Comparison of ENCODE assay signal across 32 cellular contexts in the genomic region with DNA sequence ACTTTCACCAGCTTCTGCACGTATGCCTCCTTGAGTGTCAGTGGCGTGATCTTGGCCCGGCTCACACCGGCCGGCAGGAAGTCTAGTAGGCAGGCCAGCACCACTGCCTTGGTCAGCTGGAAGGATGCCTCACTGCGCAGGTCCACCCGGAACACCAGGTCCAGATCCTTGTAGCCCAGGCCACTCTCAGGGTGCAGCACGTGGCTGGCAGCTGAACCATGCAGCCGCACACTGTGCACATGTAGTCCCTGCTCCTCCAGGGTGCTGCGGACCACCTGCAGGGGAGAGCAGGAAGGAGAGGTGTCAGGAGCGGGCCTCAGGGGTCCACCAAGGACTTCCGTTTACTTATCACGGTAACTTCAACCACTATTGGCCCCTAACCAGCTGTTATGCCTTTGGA. TPM values are rescaled to one million over a fixed set of nuclear protein-coding genes. Genes with fewer than 3 reads are reported as not detected.
DNase-seq lines count a peak whose midpoint lies in the region; ATAC-seq and TF ChIP-seq lines count a peak whose summit lies in the region.
"Had no signal": no experiment of that assay in that cellular context is flagged by ENCODE, and none has a peak within 500 bp of the region (broad histone marks: within the 10 kb centered on the region; RNA-seq: fewer than 3 reads in every experiment).

No MANE protein-coding gene starts in this region.

- H3K4me2 ChIP-seq in BLaER1 treated with 17β-estradiol and CSF1 and Interleukin-3, amounts not matched to agents 10 nM and 100 nM = peak overlapping the region in 10 of 11 experiments; percentile 13 to 93 (median 90); a peak in 17 of 22 replicates
- no peak overlapping the region for H3K4me2 ChIP-seq in neural progenitor cell
- H3K4me2 ChIP-seq: A549 had no signal

- H3K27ac ChIP-seq in BLaER1 treated with 17β-estradiol and CSF1 and Interleukin-3, amounts not matched to agents 10 nM and 100 nM = peak overlapping the region in 2 of 11 experiments; percentile 29 to 43; a peak in 1 of 22 replicates
- H3K27ac ChIP-seq in gastroesophageal sphincter = peak overlapping the region in 3 of 4 donors; percentile 82 to 93 (median 93)
- H3K27ac ChIP-seq in neural progenitor cell = no peak overlapping the region
- H3K27ac ChIP-seq: right lobe of liver, VCaP had no signal

- no peak for ATAC-seq in gastroesophageal sphincter
- ATAC-seq: activated CD8-positive, alpha-beta memory T cell treated with anti-CD3 and anti-CD28 coated beads, Interleukin-2, amount 10 ng/mL, durations not matched to agents 7 days and 5 days; activated T-cell treated with anti-CD3 and anti-CD28 coated beads, Interleukin-2, amount 50 U/mL, for 72 hours; effector memory CD8-positive, alpha-beta T cell; left colon; right lobe of liver; Right ventricle myocardium inferior; stimulated activated naive CD8-positive, alpha-beta T cell treated with anti-CD3 and anti-CD28 coated beads, Interleukin-15, amount 100 ng/mL, for 72 hours had no signal

- H3K27ac Mint-ChIP-seq in neural progenitor cell = no peak overlapping the region
- H3K27ac Mint-ChIP-seq in CD14-positive monocyte = no peak overlapping the region
- H3K27ac Mint-ChIP-seq: activated CD4-positive, alpha-beta T cell treated with anti-CD3 and anti-CD28 coated beads, Interleukin-2, amount 10 ng/mL, durations not matched to agents 24 days and 14 days; activated CD8-positive, alpha-beta memory T cell treated with anti-CD3 and anti-CD28 coated beads, Interleukin-2, amount 10 ng/mL, durations not matched to agents 7 days and 5 days; activated naive CD4-positive, alpha-beta T cell treated with anti-CD3 and anti-CD28 coated beads, Interleukin-2, amount 10 ng/mL, durations not matched to agents 7 days and 5 days; activated T-cell treated with anti-CD3 and anti-CD28 coated beads, Interleukin-2, amount 50 U/mL, for 72 hours; B cell; effector memory CD8-positive, alpha-beta T cell; nephron progenitor cell; T-helper 2 cell treated with Interferon-gamma antibody and Interleukin-4, amounts not matched to agents 5 μg/mL and 100 μg/mL, for 36 hours had no signal

- H3K4me1 Mint-ChIP-seq in neural progenitor cell = peaks cover 74% of the 10 kb centered on the region
- H3K4me1 Mint-ChIP-seq in CD14-positive monocyte = peaks cover 24% of the 10 kb centered on the region
- H3K4me1 Mint-ChIP-seq: activated CD4-positive, alpha-beta T cell treated with anti-CD3 and anti-CD28 coated beads, Interleukin-2, amount 10 ng/mL, durations not matched to agents 24 days and 14 days; activated CD8-positive, alpha-beta memory T cell treated with anti-CD3 and anti-CD28 coated beads, Interleukin-2, amount 10 ng/mL, durations not matched to agents 7 days and 5 days; activated naive CD4-positive, alpha-beta T cell treated with anti-CD3 and anti-CD28 coated beads, Interleukin-2, amount 10 ng/mL, durations not matched to agents 7 days and 5 days had no signal

- H3K9ac ChIP-seq in BLaER1 treated with 17β-estradiol and CSF1 and Interleukin-3, amounts not matched to agents 10 nM and 100 nM = 0 out of 22 replicates have a peak overlapping the region, but pooled peaks of 1 of the 11 experiments have one; percentile 24
- H3K9ac ChIP-seq in NT2/D1 (ENCODE audit: insufficient read length, low read depth) = peak overlapping the region; percentile 59
- H3K9ac ChIP-seq in neural progenitor cell = no peak overlapping the region

- intact Hi-C loops in CD14-positive monocyte (cut with micrococcal nuclease) = no loop called here

- H3K4me3 ChIP-seq in BLaER1 treated with 17β-estradiol and CSF1 and Interleukin-3, amounts not matched to agents 10 nM and 100 nM = no peak overlapping the region
- H3K4me3 ChIP-seq in NT2/D1 (ENCODE audit: insufficient read length, low read depth) (no peak overlapping the region), gastroesophageal sphincter (no peak overlapping the region), neural progenitor cell (no peak overlapping the region)
- H3K4me3 ChIP-seq: A549, right lobe of liver, transverse colon had no signal

- DNase-seq in NT2/D1 (ENCODE audit: low read depth, low spot score) (no peak), neural progenitor cell (ENCODE audit: low spot score) (no peak), GF-D8 (lab: John Stamatoyannopoulos, UW) (no peak), CD14-positive monocyte (ENCODE audit: low spot score) (no peak), NCI-H1092 treated with DMSO at 0.1 percent for 48 hours (lab: John Stamatoyannopoulos, UW) (no peak)
- no peak for DNase-seq in activated CD4-positive, alpha-beta T cell treated with anti-CD3 and anti-CD28 coated beads, Interleukin-2, amount 50 U/mL, for 48 hours
- DNase-seq: activated CD4-positive, alpha-beta T cell treated with anti-CD3 and anti-CD28 coated beads, Interleukin-2, amount 10 ng/mL, durations not matched to agents 24 days and 14 days; activated CD8-positive, alpha-beta memory T cell treated with anti-CD3 and anti-CD28 coated beads, Interleukin-2, amount 10 ng/mL, durations not matched to agents 7 days and 5 days; activated naive CD4-positive, alpha-beta T cell treated with anti-CD3 and anti-CD28 coated beads, Interleukin-2, amount 10 ng/mL, durations not matched to agents 7 days and 5 days; activated T-cell treated with anti-CD3 and anti-CD28 coated beads, Interleukin-2, amount 50 U/mL, for 72 hours; amniotic stem cell; DND-41; effector memory CD8-positive, alpha-beta T cell; left colon; NCI-H1417; NCI-H2081 treated with DMSO at 0.1 percent for 48 hours; NCI-H446; nephron progenitor cell; posterior cingulate gyrus; right lobe of liver; stimulated activated naive CD8-positive, alpha-beta T cell treated with anti-CD3 and anti-CD28 coated beads, Interleukin-15, amount 100 ng/mL, for 72 hours; transverse colon had no signal

- TF ChIP-seq EP300 in gastroesophageal sphincter (IDR thresholded peaks at IDR 0.05) = no peak

- peaks cover 40 to 78% (median 63%) of the 10 kb centered on the region in 10 experiments for H3K4me1 ChIP-seq in BLaER1 treated with 17β-estradiol and CSF1 and Interleukin-3, amounts not matched to agents 10 nM and 100 nM
- H3K4me1 ChIP-seq in NT2/D1 (ENCODE audit: insufficient read depth, insufficient read length) (peaks cover 59% of the 10 kb centered on the region), gastroesophageal sphincter (peaks cover 10 to 99% (median 31%) of the 10 kb centered on the region in 3 donors), neural progenitor cell (peaks cover 38% of the 10 kb centered on the region)
- H3K4me1 ChIP-seq: right lobe of liver had no signal

- H3K27me3 Mint-ChIP-seq in neural progenitor cell (ENCODE audit: insufficient read depth, low read depth) (peaks cover 8% of the 10 kb centered on the region), CD14-positive monocyte (ENCODE audit: low read depth in 3 of 3) (peaks cover 5 to 6% (median 5%) of the 10 kb centered on the region in 3 donors)

- peaks cover 33% of the 10 kb centered on the region for H3F3A ChIP-seq in neural progenitor cell (ENCODE audit: low read depth)

- no peak overlapping the region for H2AFZ ChIP-seq in neural progenitor cell (replicated peaks)

- H4K20me1 ChIP-seq in BLaER1 treated with 17β-estradiol and CSF1 and Interleukin-3, amounts not matched to agents 10 nM and 100 nM = no peaks in the 10 kb centered on the region
- peaks cover 18% of the 10 kb centered on the region for H4K20me1 ChIP-seq in neural progenitor cell (ENCODE audit: low read depth)

- TF ChIP-seq POLR2A in gastroesophageal sphincter (IDR thresholded peaks at IDR 0.05) = no peak

- H3K9me3 ChIP-seq in BLaER1 treated with 17β-estradiol and CSF1 and Interleukin-3, amounts not matched to agents 10 nM and 100 nM (replicated peaks in 1 of 11) = no peaks in the 10 kb centered on the region
- H3K9me3 ChIP-seq in NT2/D1 (ENCODE audit: insufficient read depth, low read length) = no peaks in the 10 kb centered on the region
- H3K9me3 ChIP-seq in gastroesophageal sphincter = no peaks in the 10 kb centered on the region
- no peaks in the 10 kb centered on the region for H3K9me3 ChIP-seq in neural progenitor cell (ENCODE audit: low read depth)
- H3K9me3 ChIP-seq: A549, right lobe of liver, transverse colon had no signal

- H3K9me3 Mint-ChIP-seq in neural progenitor cell = no peaks in the 10 kb centered on the region
- no peaks in the 10 kb centered on the region for H3K9me3 Mint-ChIP-seq in CD14-positive monocyte
- H3K9me3 Mint-ChIP-seq: activated CD4-positive, alpha-beta T cell treated with anti-CD3 and anti-CD28 coated beads, Interleukin-2, amount 10 ng/mL, durations not matched to agents 24 days and 14 days; activated naive CD4-positive, alpha-beta T cell treated with anti-CD3 and anti-CD28 coated beads, Interleukin-2, amount 10 ng/mL, durations not matched to agents 7 days and 5 days; activated T-cell treated with anti-CD3 and anti-CD28 coated beads, Interleukin-2, amount 50 U/mL, for 72 hours; effector memory CD8-positive, alpha-beta T cell; nephron progenitor cell; stimulated activated naive CD8-positive, alpha-beta T cell treated with anti-CD3 and anti-CD28 coated beads, Interleukin-15, amount 100 ng/mL, for 72 hours; T-helper 2 cell treated with Interferon-gamma antibody and Interleukin-4, amounts not matched to agents 5 μg/mL and 100 μg/mL, for 36 hours had no signal

- no peaks in the 10 kb centered on the region for H3K36me3 ChIP-seq in BLaER1 treated with 17β-estradiol and CSF1 and Interleukin-3, amounts not matched to agents 10 nM and 100 nM
- H3K36me3 ChIP-seq in NT2/D1 (ENCODE audit: insufficient read depth, insufficient read length, low read length) (peaks cover 65% of the 10 kb centered on the region), gastroesophageal sphincter (peaks cover 0 to 45% of the 10 kb centered on the region in 2 donors), neural progenitor cell (no peaks in the 10 kb centered on the region)
- H3K36me3 ChIP-seq: right lobe of liver, transverse colon had no signal

- H3K4me3 Mint-ChIP-seq in neural progenitor cell = peak overlapping the region; percentile 48
- no peak overlapping the region for H3K4me3 Mint-ChIP-seq in CD14-positive monocyte
- H3K4me3 Mint-ChIP-seq: activated CD4-positive, alpha-beta T cell treated with anti-CD3 and anti-CD28 coated beads, Interleukin-2, amount 10 ng/mL, durations not matched to agents 24 days and 14 days; activated CD8-positive, alpha-beta memory T cell treated with anti-CD3 and anti-CD28 coated beads, Interleukin-2, amount 10 ng/mL, durations not matched to agents 7 days and 5 days; activated naive CD4-positive, alpha-beta T cell treated with anti-CD3 and anti-CD28 coated beads, Interleukin-2, amount 10 ng/mL, durations not matched to agents 7 days and 5 days; activated T-cell treated with anti-CD3 and anti-CD28 coated beads, Interleukin-2, amount 50 U/mL, for 72 hours; B cell; effector memory CD8-positive, alpha-beta T cell; nephron progenitor cell; stimulated activated naive CD8-positive, alpha-beta T cell treated with anti-CD3 and anti-CD28 coated beads, Interleukin-15, amount 100 ng/mL, for 72 hours; T-helper 2 cell treated with Interferon-gamma antibody and Interleukin-4, amounts not matched to agents 5 μg/mL and 100 μg/mL, for 36 hours had no signal

- 56% methylated on average over 7 of the region's 13 CpGs; no CpG with 5 or more reads in 1 of the 2 donors for WGBS in gastroesophageal sphincter (ENCODE audit: low coverage in 1 of 2), 2 donors

- H3K27me3 ChIP-seq in BLaER1 treated with 17β-estradiol and CSF1 and Interleukin-3, amounts not matched to agents 10 nM and 100 nM = 0 out of 22 replicates have a peak, but pooled peaks cover 0 to 2% (median 0%) of the 10 kb centered on the region in 11 experiments
- H3K27me3 ChIP-seq in NT2/D1 (ENCODE audit: insufficient read depth, insufficient read length) (no peaks in the 10 kb centered on the region), gastroesophageal sphincter (no peaks in the 10 kb centered on the region), neural progenitor cell (peaks cover 4% of the 10 kb centered on the region)
- H3K27me3 ChIP-seq: right lobe of liver, transverse colon had no signal

- H3K36me3 Mint-ChIP-seq in neural progenitor cell = peaks cover 2% of the 10 kb centered on the region
- peaks cover 3 to 7% of the 10 kb centered on the region in 2 donors for H3K36me3 Mint-ChIP-seq in CD14-positive monocyte
- H3K36me3 Mint-ChIP-seq: activated CD8-positive, alpha-beta memory T cell treated with anti-CD3 and anti-CD28 coated beads, Interleukin-2, amount 10 ng/mL, durations not matched to agents 7 days and 5 days; activated naive CD4-positive, alpha-beta T cell treated with anti-CD3 and anti-CD28 coated beads, Interleukin-2, amount 10 ng/mL, durations not matched to agents 7 days and 5 days had no signal

- H3K79me2 ChIP-seq in neural progenitor cell (ENCODE audit: low read depth) = peaks cover 25% of the 10 kb centered on the region

- no peak for TF ChIP-seq CTCF in gastroesophageal sphincter (IDR thresholded peaks at IDR 0.05)
- no peak for TF ChIP-seq CTCF in neural progenitor cell (IDR thresholded peaks at IDR 0.05)
- no peak for TF ChIP-seq CTCF in CD14-positive monocyte (IDR thresholded peaks at IDR 0.05)

RNA-seq across cellular contexts. Expression of a gene that starts 6.0 kb away (rescaled TPM):
- total RNA-seq in gastroesophageal sphincter (100 to 1,000 TPM in 3 of 4 donors, 10 to 100 TPM in 1; 89.9 to 284 (median 166) TPM), neural progenitor cell (ENCODE audit: low replicate concordance) (3.2 and 7.2 TPM in 2 replicates)
- under 1 TPM; 0.27 to 0.58 TPM for polyA plus RNA-seq in CD14-positive monocyte
- total RNA-seq: activated CD4-positive, alpha-beta T cell treated with anti-CD3 and anti-CD28 coated beads, Interleukin-2, amount 10 ng/mL, durations not matched to agents 24 days and 14 days; activated CD8-positive, alpha-beta memory T cell treated with anti-CD3 and anti-CD28 coated beads, Interleukin-2, amount 10 ng/mL, durations not matched to agents 7 days and 5 days; OCI-LY7 had no signal

RNA-seq across cellular contexts. Expression of a gene that starts 13.2 kb away (rescaled TPM):
- total RNA-seq in gastroesophageal sphincter (10 to 100 TPM; 15.9 to 48.4 (median 38.8) TPM), neural progenitor cell (ENCODE audit: low replicate concordance) (0.59 and 2.0 TPM in 2 replicates)
- polyA plus RNA-seq in CD14-positive monocyte = under 1 TPM; 0.55 to 0.92 TPM

RNA-seq across cellular contexts. Expression of a gene that starts 46.4 kb away (rescaled TPM):
- total RNA-seq in gastroesophageal sphincter (1 to 10 TPM in 1 of 4 donors, not detected in 3; 2.3 TPM), neural progenitor cell (ENCODE audit: low replicate concordance) (1.1 TPM in 1 of 2 replicates, not detected in the other)
- not detected for polyA plus RNA-seq in CD14-positive monocyte
- total RNA-seq: activated CD4-positive, alpha-beta T cell treated with anti-CD3 and anti-CD28 coated beads, Interleukin-2, amount 10 ng/mL, durations not matched to agents 24 days and 14 days; activated CD8-positive, alpha-beta memory T cell treated with anti-CD3 and anti-CD28 coated beads, Interleukin-2, amount 10 ng/mL, durations not matched to agents 7 days and 5 days; fibroblast of lung; glomerular endothelial cell; OCI-LY7 had no signal
- polyA plus RNA-seq: A549, fibroblast of lung had no signal

Comparison
In these comparisons a context has a peak if more than half of its experiments do, and no peak if none do; other contexts are left out.
1. RNA of a gene that starts 6.0 kb away (total RNA-seq): 89.9 to 284 TPM in gastroesophageal sphincter; 3.2 to 7.2 TPM in neural progenitor cell; every median in the first group is over 10 times any median in the second.